1 cellular context compared by ENCODE assay signal in genomic region chr2:176115883-176116813, GRCh38.
TF ChIP-seq lines count a peak whose summit lies in the region.

Gene HOXD10, plus strand, starts transcription at chr2:176116778. Its CDS starts 56 bp downstream, at chr2:176116834.

TF ChIP-seq in H1, 55 proteins besides CTCF, POLR2A, EP300 and RAD21:
- TF ChIP-seq PHF8 (conservative IDR thresholded peaks at IDR 0.05; ENCODE audit: low read depth, low read length) (no peak), CBX5 (IDR thresholded peaks at IDR 0.05; ENCODE audit: low read depth, low read length) (no peak), ASH2L (IDR thresholded peaks at IDR 0.05; ENCODE audit: low read length) (peak; percentile 29), TAF1 (IDR thresholded peaks at IDR 0.05; ENCODE audit: low read depth, low read length) (no peak), NANOG (IDR thresholded peaks at IDR 0.05; ENCODE audit: insufficient read depth, low read depth, low read length, poor library complexity, severe bottlenecking) (no peak), TEAD4 (IDR thresholded peaks at IDR 0.05; ENCODE audit: low read depth, low read length) (no peak), GABPA (IDR thresholded peaks at IDR 0.05; ENCODE audit: borderline replicate concordance, insufficient read depth, low read length) (no peak), CHD2 (IDR thresholded peaks at IDR 0.05; ENCODE audit: low read length) (peak; percentile 22; the same call in 1 of the 2 replicates), GTF2F1 (IDR thresholded peaks at IDR 0.05; ENCODE audit: borderline replicate concordance, low read depth, low read length) (no peak), TCF12 (IDR thresholded peaks at IDR 0.05; ENCODE audit: low read depth, low read length) (no peak), E2F6 (IDR thresholded peaks at IDR 0.05) (peak; percentile 63), CHD1 (IDR thresholded peaks at IDR 0.05; ENCODE audit: low read depth, low read length) (no peak), RBBP5 (IDR thresholded peaks at IDR 0.05; ENCODE audit: borderline replicate concordance, low read depth, low read length) (no peak), KDM5A (IDR thresholded peaks at IDR 0.05; ENCODE audit: low read length) (no peak), YY1 (IDR thresholded peaks at IDR 0.05; ENCODE audit: low read depth, low read length) (no peak), BRCA1 (IDR thresholded peaks at IDR 0.05; ENCODE audit: low read depth, low read length) (no peak), SAP30 (IDR thresholded peaks at IDR 0.05; ENCODE audit: insufficient read depth, insufficient replicate concordance, low read length) (no peak), SP2 (IDR thresholded peaks at IDR 0.05; ENCODE audit: low read length) (no peak), ZNF274 (IDR thresholded peaks at IDR 0.05; ENCODE audit: borderline replicate concordance, extremely low read depth, low read length) (no peak), JUND (IDR thresholded peaks at IDR 0.05; ENCODE audit: low read length) (no peak), SP1 (IDR thresholded peaks at IDR 0.05; ENCODE audit: low read depth, low read length) (no peak), NRF1 (IDR thresholded peaks at IDR 0.05; ENCODE audit: low read depth, low read length) (no peak), TAF7 (optimal IDR thresholded peaks at IDR 0.05; ENCODE audit: borderline replicate concordance, low read depth, low read length) (no peak), JUN (IDR thresholded peaks at IDR 0.05; ENCODE audit: low read depth, low read length) (no peak), POU5F1 (IDR thresholded peaks at IDR 0.05; ENCODE audit: low read depth, low read length) (no peak), CBX8 (IDR thresholded peaks at IDR 0.05; ENCODE audit: borderline replicate concordance, low read depth, low read length) (peak; percentile 17; the same call in 1 of the 2 replicates), POLR2AphosphoS5 (IDR thresholded peaks at IDR 0.05; ENCODE audit: low read depth, low read length) (no peak), RXRA (IDR thresholded peaks at IDR 0.05; ENCODE audit: insufficient read depth, low read depth, low read length) (no peak), EGR1 (IDR thresholded peaks at IDR 0.05; ENCODE audit: borderline replicate concordance, low read depth, low read length) (no peak), SUZ12 (IDR thresholded peaks at IDR 0.05; ENCODE audit: low read length) (peak; percentile 79; the same call in 1 of the 2 replicates), MAX (IDR thresholded peaks at IDR 0.05) (peak; percentile 90), RFX5 (IDR thresholded peaks at IDR 0.05; ENCODE audit: borderline replicate concordance, low read depth, low read length) (no peak), SIRT6 (IDR thresholded peaks at IDR 0.05; ENCODE audit: low read length) (no peak), SIX5 (IDR thresholded peaks at IDR 0.05; ENCODE audit: low read depth, low read length) (no peak), EZH2 (IDR thresholded peaks at IDR 0.05; ENCODE audit: low read depth, low read length, severe bottlenecking) (peak; percentile 86), RNF2 (IDR thresholded peaks at IDR 0.05; ENCODE audit: borderline replicate concordance, low read depth, low read length, missing control alignments, poor library complexity, severe bottlenecking) (peak; percentile 96), CEBPB (IDR thresholded peaks at IDR 0.05; ENCODE audit: low read depth, low read length) (no peak), BACH1 (IDR thresholded peaks at IDR 0.05; ENCODE audit: low read length) (no peak), HDAC6 (IDR thresholded peaks at IDR 0.05; ENCODE audit: low read depth, low read length) (no peak), ATF3 (IDR thresholded peaks at IDR 0.05; ENCODE audit: insufficient read depth, low read depth, low read length) (peak; percentile 80), CREB1 (IDR thresholded peaks at IDR 0.05) (peak; percentile 70), MAFK (IDR thresholded peaks at IDR 0.05; ENCODE audit: low read depth, low read length) (no peak), SP4 (IDR thresholded peaks at IDR 0.05; ENCODE audit: low read length) (no peak), CTBP2 (IDR thresholded peaks at IDR 0.05; ENCODE audit: borderline replicate concordance, insufficient read depth, insufficient read length, low read length) (no peak), FOSL1 (IDR thresholded peaks at IDR 0.05; ENCODE audit: insufficient read depth, low read depth, low read length) (no peak), KDM1A (IDR thresholded peaks at IDR 0.05; ENCODE audit: borderline replicate concordance, low read length) (no peak), SRF (IDR thresholded peaks at IDR 0.05; ENCODE audit: low read depth, low read length) (no peak), HDAC2 (IDR thresholded peaks at IDR 0.05; ENCODE audit: borderline replicate concordance in 1 of 2, low read depth in 2 of 2, low read length in 2 of 2) (no peak), KDM4A (IDR thresholded peaks at IDR 0.05; ENCODE audit: low read depth, low read length, severe bottlenecking) (no peak), TBP (IDR thresholded peaks at IDR 0.05; ENCODE audit: low read depth, low read length) (no peak), SIN3A (conservative IDR thresholded peaks at IDR 0.05 in 1 of 2, IDR thresholded peaks at IDR 0.05 in 1 of 2; ENCODE audit: low read depth in 1 of 2, low read length in 2 of 2) (no peak), BCL11A (IDR thresholded peaks at IDR 0.05; ENCODE audit: low read depth in 2 of 2, low read length in 2 of 2) (no peak)
- TF ChIP-seq, protein P1, sequence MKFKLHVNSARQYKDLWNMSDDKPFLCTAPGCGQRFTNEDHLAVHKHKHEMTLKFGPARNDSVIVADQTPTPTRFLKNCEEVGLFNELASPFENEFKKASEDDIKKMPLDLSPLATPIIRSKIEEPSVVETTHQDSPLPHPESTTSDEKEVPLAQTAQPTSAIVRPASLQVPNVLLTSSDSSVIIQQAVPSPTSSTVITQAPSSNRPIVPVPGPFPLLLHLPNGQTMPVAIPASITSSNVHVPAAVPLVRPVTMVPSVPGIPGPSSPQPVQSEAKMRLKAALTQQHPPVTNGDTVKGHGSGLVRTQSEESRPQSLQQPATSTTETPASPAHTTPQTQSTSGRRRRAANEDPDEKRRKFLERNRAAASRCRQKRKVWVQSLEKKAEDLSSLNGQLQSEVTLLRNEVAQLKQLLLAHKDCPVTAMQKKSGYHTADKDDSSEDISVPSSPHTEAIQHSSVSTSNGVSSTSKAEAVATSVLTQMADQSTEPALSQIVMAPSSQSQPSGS (IDR thresholded peaks at IDR 0.05; ENCODE audit: low read length) = no peak
- TF ChIP-seq, protein P2, sequence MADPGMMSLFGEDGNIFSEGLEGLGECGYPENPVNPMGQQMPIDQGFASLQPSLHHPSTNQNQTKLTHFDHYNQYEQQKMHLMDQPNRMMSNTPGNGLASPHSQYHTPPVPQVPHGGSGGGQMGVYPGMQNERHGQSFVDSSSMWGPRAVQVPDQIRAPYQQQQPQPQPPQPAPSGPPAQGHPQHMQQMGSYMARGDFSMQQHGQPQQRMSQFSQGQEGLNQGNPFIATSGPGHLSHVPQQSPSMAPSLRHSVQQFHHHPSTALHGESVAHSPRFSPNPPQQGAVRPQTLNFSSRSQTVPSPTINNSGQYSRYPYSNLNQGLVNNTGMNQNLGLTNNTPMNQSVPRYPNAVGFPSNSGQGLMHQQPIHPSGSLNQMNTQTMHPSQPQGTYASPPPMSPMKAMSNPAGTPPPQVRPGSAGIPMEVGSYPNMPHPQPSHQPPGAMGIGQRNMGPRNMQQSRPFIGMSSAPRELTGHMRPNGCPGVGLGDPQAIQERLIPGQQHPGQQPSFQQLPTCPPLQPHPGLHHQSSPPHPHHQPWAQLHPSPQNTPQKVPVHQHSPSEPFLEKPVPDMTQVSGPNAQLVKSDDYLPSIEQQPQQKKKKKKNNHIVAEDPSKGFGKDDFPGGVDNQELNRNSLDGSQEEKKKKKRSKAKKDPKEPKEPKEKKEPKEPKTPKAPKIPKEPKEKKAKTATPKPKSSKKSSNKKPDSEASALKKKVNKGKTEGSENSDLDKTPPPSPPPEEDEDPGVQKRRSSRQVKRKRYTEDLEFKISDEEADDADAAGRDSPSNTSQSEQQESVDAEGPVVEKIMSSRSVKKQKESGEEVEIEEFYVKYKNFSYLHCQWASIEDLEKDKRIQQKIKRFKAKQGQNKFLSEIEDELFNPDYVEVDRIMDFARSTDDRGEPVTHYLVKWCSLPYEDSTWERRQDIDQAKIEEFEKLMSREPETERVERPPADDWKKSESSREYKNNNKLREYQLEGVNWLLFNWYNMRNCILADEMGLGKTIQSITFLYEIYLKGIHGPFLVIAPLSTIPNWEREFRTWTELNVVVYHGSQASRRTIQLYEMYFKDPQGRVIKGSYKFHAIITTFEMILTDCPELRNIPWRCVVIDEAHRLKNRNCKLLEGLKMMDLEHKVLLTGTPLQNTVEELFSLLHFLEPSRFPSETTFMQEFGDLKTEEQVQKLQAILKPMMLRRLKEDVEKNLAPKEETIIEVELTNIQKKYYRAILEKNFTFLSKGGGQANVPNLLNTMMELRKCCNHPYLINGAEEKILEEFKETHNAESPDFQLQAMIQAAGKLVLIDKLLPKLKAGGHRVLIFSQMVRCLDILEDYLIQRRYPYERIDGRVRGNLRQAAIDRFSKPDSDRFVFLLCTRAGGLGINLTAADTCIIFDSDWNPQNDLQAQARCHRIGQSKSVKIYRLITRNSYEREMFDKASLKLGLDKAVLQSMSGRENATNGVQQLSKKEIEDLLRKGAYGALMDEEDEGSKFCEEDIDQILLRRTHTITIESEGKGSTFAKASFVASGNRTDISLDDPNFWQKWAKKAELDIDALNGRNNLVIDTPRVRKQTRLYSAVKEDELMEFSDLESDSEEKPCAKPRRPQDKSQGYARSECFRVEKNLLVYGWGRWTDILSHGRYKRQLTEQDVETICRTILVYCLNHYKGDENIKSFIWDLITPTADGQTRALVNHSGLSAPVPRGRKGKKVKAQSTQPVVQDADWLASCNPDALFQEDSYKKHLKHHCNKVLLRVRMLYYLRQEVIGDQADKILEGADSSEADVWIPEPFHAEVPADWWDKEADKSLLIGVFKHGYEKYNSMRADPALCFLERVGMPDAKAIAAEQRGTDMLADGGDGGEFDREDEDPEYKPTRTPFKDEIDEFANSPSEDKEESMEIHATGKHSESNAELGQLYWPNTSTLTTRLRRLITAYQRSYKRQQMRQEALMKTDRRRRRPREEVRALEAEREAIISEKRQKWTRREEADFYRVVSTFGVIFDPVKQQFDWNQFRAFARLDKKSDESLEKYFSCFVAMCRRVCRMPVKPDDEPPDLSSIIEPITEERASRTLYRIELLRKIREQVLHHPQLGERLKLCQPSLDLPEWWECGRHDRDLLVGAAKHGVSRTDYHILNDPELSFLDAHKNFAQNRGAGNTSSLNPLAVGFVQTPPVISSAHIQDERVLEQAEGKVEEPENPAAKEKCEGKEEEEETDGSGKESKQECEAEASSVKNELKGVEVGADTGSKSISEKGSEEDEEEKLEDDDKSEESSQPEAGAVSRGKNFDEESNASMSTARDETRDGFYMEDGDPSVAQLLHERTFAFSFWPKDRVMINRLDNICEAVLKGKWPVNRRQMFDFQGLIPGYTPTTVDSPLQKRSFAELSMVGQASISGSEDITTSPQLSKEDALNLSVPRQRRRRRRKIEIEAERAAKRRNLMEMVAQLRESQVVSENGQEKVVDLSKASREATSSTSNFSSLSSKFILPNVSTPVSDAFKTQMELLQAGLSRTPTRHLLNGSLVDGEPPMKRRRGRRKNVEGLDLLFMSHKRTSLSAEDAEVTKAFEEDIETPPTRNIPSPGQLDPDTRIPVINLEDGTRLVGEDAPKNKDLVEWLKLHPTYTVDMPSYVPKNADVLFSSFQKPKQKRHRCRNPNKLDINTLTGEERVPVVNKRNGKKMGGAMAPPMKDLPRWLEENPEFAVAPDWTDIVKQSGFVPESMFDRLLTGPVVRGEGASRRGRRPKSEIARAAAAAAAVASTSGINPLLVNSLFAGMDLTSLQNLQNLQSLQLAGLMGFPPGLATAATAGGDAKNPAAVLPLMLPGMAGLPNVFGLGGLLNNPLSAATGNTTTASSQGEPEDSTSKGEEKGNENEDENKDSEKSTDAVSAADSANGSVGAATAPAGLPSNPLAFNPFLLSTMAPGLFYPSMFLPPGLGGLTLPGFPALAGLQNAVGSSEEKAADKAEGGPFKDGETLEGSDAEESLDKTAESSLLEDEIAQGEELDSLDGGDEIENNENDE (IDR thresholded peaks at IDR 0.05; ENCODE audit: insufficient replicate concordance, low read length) = no peak
- TF ChIP-seq, protein P3, sequence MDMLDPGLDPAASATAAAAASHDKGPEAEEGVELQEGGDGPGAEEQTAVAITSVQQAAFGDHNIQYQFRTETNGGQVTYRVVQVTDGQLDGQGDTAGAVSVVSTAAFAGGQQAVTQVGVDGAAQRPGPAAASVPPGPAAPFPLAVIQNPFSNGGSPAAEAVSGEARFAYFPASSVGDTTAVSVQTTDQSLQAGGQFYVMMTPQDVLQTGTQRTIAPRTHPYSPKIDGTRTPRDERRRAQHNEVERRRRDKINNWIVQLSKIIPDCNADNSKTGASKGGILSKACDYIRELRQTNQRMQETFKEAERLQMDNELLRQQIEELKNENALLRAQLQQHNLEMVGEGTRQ (IDR thresholded peaks at IDR 0.05; ENCODE audit: low read length) = peak; percentile 93
